In the genomic region with DNA sequence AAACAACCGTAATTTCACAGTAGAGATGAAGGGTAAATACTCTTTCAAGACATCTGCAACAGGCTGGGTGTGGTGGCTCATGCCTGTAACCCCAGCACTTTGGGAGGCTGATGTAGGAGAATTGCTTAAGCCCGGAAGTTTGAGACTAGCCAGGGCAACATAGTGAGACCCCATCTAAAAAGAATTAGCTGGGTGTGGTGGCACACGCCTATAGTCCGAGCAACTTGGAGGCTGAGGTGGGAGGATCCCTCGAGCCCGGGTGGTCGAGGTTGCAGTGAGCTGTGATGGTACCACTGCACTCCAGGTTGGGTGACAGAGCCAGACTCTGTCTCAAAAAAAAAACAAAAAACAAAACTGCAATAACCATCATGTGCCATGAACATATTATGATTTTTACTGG, we compare ENCODE assay signal across 9 cellular contexts.
DNase-seq lines count a peak whose midpoint lies in the region; FAIRE-seq and TF ChIP-seq lines count a peak whose summit lies in the region.
"Had no signal": no experiment of that assay in that cellular context is flagged by ENCODE, and none has a peak within 500 bp of the region (broad histone marks: within the 10 kb centered on the region; RNA-seq: fewer than 3 reads in every experiment).

No MANE protein-coding gene starts in this region.

- H3K9me3 Mint-ChIP-seq in CD14-positive monocyte = peaks cover 2 to 10% (median 7%) of the 10 kb centered on the region in 7 donors
- H3K9me3 Mint-ChIP-seq in osteocyte (ENCODE audit: unreplicated experiment) = peaks cover 5% of the 10 kb centered on the region
- H3K9me3 Mint-ChIP-seq: neural crest cell had no signal

- FAIRE-seq in small intestine (lab: Jason Lieb, UNC) = no peak

- H3F3A ChIP-seq in PC-9 (ENCODE audit: insufficient read depth, low read depth) = peaks cover 32% of the 10 kb centered on the region; the same call in 1 of the 2 replicates

- DNase-seq in CD14-positive monocyte (ENCODE audit: low spot score) (no peak), PC-9 (no peak), coronary artery (ENCODE audit: low spot score) (no peak), osteocyte (ENCODE audit: extremely low spot score, unreplicated experiment) (peak; percentile 23), NOMO-1 treated with dmso at 0.1 percent for 144 hours (lab: John Stamatoyannopoulos, UW; ENCODE audit: unreplicated experiment) (no peak), T-helper 9 cell (no peak), small intestine (no peak), Kasumi-1 (lab: John Stamatoyannopoulos, UW) (no peak)

- H3K4me1 ChIP-seq in PC-9 (replicated peaks; ENCODE audit: insufficient read depth) (peaks cover 28% of the 10 kb centered on the region), small intestine (ENCODE audit: control insufficient read depth in 2 of 2, insufficient read depth in 1 of 2, low read depth in 1 of 2, low read length in 1 of 2) (peaks cover 0 to 6% of the 10 kb centered on the region in 2 donors)

- peak overlapping the region; percentile 68; the same call in 1 of the 2 replicates for H2AFZ ChIP-seq in PC-9

- CTCF ChIA-PET in PC-9 (lab: Charles Lee) = no interaction called here

- no peaks in the 10 kb centered on the region for H3K79me2 ChIP-seq in PC-9 (ENCODE audit: low read depth)

- H3K27ac Mint-ChIP-seq in CD14-positive monocyte = peak overlapping the region; percentile 97 to 100 (median 99)
- H3K27ac Mint-ChIP-seq in osteocyte (ENCODE audit: unreplicated experiment) = peak overlapping the region; percentile 98

- no peaks in the 10 kb centered on the region for H3K9me3 ChIP-seq in PC-9 (ENCODE audit: insufficient read depth, low read depth)
- no peaks in the 10 kb centered on the region for H3K9me3 ChIP-seq in small intestine (ENCODE audit: control insufficient read depth, low read depth)

- POLR2A ChIA-PET in PC-9 (lab: Charles Lee; ENCODE audit: unreplicated experiment) = no interaction called here

- H3K4me2 ChIP-seq in PC-9 = peak overlapping the region; percentile 78

- intact Hi-C loops in CD14-positive monocyte (cut with micrococcal nuclease) (loop anchor here in 1 of 2 donors (5.0 to 10.0 kb wide), 2 partner anchors 37 to 910 kb away; no protein-coding TSS in a partner anchor), PC-9 (cut with micrococcal nuclease; ENCODE audit: unreplicated experiment) (loop anchor here (2.0 kb wide), 3 partner anchors 16 to 36 kb away; no protein-coding TSS in a partner anchor)

- H3K4me3 ChIP-seq in PC-9 = peak overlapping the region; percentile 54; the same call in 1 of the 2 replicates
- H3K4me3 ChIP-seq in coronary artery = no peak overlapping the region
- H3K4me3 ChIP-seq in small intestine (ENCODE audit: low read depth in 1 of 2, low read length in 2 of 2) = no peak overlapping the region

- H3K4me1 Mint-ChIP-seq in CD14-positive monocyte (peaks cover 50% of the 10 kb centered on the region), osteocyte (ENCODE audit: unreplicated experiment) (peaks cover 27% of the 10 kb centered on the region)

- no peaks in the 10 kb centered on the region for H3K9me2 ChIP-seq in PC-9 (ENCODE audit: insufficient read depth)

- H3K27me3 ChIP-seq in PC-9 (ENCODE audit: insufficient read depth, low read depth) = no peaks in the 10 kb centered on the region
- H3K27me3 ChIP-seq in small intestine (ENCODE audit: control insufficient read depth in 2 of 2, insufficient read depth in 2 of 2, low read length in 2 of 2) = no peaks in the 10 kb centered on the region

- WGBS in small intestine, 3 donors = 91 to 93% (median 91%) methylated on average over 7 of the region's 7 CpGs

- H3K4me3 Mint-ChIP-seq in CD14-positive monocyte (no peak overlapping the region), osteocyte (ENCODE audit: unreplicated experiment) (no peak overlapping the region)
- H3K4me3 Mint-ChIP-seq: neural crest cell had no signal

- H4K20me1 ChIP-seq in PC-9 (ENCODE audit: insufficient read depth) = no peaks in the 10 kb centered on the region

- TF ChIP-seq CTCF in CD14-positive monocyte (IDR thresholded peaks at IDR 0.05) (no peak), PC-9 (conservative IDR thresholded peaks at IDR 0.05) (no peak), coronary artery (IDR thresholded peaks at IDR 0.05) (no peak), osteocyte (IDR thresholded peaks at IDR 0.05) (no peak)

- H3K27me3 Mint-ChIP-seq in CD14-positive monocyte (ENCODE audit: low read depth in 3 of 3) (peaks cover 1 to 10% (median 6%) of the 10 kb centered on the region in 3 donors), osteocyte (ENCODE audit: unreplicated experiment) (no peaks in the 10 kb centered on the region)

- H3K27ac ChIP-seq in PC-9 (peak overlapping the region; percentile 89), coronary artery (peak overlapping the region; percentile 74 to 81), small intestine (ENCODE audit: low read depth in 1 of 2, low read length in 1 of 2) (peak overlapping the region in 1 of 2 donors; percentile 78)

- no peaks in the 10 kb centered on the region for H3K36me3 ChIP-seq in PC-9 (ENCODE audit: low read depth)
- H3K36me3 ChIP-seq in small intestine (ENCODE audit: control insufficient read depth in 2 of 2, insufficient read depth in 2 of 2, low read length in 2 of 2) = no peaks in the 10 kb centered on the region

- H3K36me3 Mint-ChIP-seq in CD14-positive monocyte = peaks cover 3 to 14% of the 10 kb centered on the region in 2 donors
- H3K36me3 Mint-ChIP-seq in osteocyte (ENCODE audit: unreplicated experiment) = peaks cover 3% of the 10 kb centered on the region

- BruUV-seq in PC-9 (replicated peaks; lab: Mats Ljungman, UMichigan) = no TSS peak
